1 cellular context compared by ENCODE assay signal in the genomic region with DNA sequence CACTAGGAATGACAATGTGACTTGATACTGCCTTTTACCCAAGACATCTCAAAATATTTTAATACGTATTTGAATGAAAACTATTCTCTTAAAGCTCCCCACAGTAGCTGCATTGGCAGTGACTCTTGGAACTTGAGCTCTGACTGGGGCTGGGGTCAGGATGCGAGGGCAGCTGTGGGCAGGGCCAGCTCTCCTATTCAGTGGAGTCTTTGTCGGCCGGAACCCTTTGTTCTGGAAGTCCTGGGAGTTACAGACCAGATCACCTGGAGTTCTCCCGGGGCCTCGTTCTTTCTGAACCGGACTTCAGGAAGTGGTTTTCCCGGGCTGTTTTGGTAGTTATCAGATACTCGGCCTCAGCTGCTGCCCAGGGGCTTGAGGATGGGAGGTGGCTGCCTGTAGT.
TF ChIP-seq lines count a peak whose summit lies in the region.

No MANE protein-coding gene starts in this region.

TF ChIP-seq in WTC11, 78 proteins besides CTCF, POLR2A, EP300 and RAD21 (continued from another document):
- TF ChIP-seq, protein P1, sequence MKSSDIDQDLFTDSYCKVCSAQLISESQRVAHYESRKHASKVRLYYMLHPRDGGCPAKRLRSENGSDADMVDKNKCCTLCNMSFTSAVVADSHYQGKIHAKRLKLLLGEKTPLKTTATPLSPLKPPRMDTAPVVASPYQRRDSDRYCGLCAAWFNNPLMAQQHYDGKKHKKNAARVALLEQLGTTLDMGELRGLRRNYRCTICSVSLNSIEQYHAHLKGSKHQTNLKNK (CRISPR knock-in tag; IDR thresholded peaks at IDR 0.05): no peak
- no peak for TF ChIP-seq NFYB (CRISPR knock-in tag; conservative IDR thresholded peaks at IDR 0.05; ENCODE audit: low read depth)
- no peak for TF ChIP-seq NFE2L1 (CRISPR knock-in tag; IDR thresholded peaks at IDR 0.05)
TF ChIP-seq in WTC11: peak in this region for 0.
